Comparison of ENCODE assay signal across 19 cellular contexts in genomic region chr6:45450801-45451200, GRCh38.
DNase-seq lines count a peak whose midpoint lies in the region; ATAC-seq, FAIRE-seq and TF ChIP-seq lines count a peak whose summit lies in the region.
"Had no signal": no experiment of that assay in that cellular context is flagged by ENCODE, and none has a peak within 500 bp of the region (broad histone marks: within the 10 kb centered on the region; RNA-seq: fewer than 3 reads in every experiment).

No MANE protein-coding gene starts in this region.

- WGBS in K562 (ENCODE audit: insufficient coverage, low coverage, missing lambda C conversion rate), result 2% methylated on average over 2 of the region's 2 CpGs

- no peak for FAIRE-seq in K562 (lab: Jason Lieb, UNC)
- FAIRE-seq: A204.1, H1 had no signal

- TF ChIP-seq RAD21 in K562 (CRISPR knock-in tag; conservative IDR thresholded peaks at IDR 0.05 in 1 of 2, IDR thresholded peaks at IDR 0.05 in 1 of 2), result no peak

- no peaks in the 10 kb centered on the region for H3K79me2 ChIP-seq in K562 (ENCODE audit: control insufficient read depth, insufficient read depth, low read length)

- no TSS peak for BruUV-seq in K562 (replicated peaks; lab: Mats Ljungman, UMichigan)

- no peak for DNase-seq in activated CD8-positive, alpha-beta memory T cell treated with anti-CD3 and anti-CD28 coated beads, Interleukin-2, amount 10 ng/mL, durations not matched to agents 7 days and 5 days
- no peak for DNase-seq in activated CD8-positive, alpha-beta memory T cell treated with anti-CD3 and anti-CD28 coated beads for 24 hours
- peak; percentile 24 for DNase-seq in RPMI7951 (ENCODE audit: low read depth)
- DNase-seq in K562 (ENCODE audit: extremely low read depth in 1 of 4, low spot score in 3 of 4), result no peak
- no peak for DNase-seq in NCI-H526 (lab: John Stamatoyannopoulos, UW)
- DNase-seq in CD14-positive monocyte (ENCODE audit: low spot score), result no peak
- DNase-seq in GM19238 (ENCODE audit: insufficient read length, low spot score), result no peak
- DNase-seq in activated naive CD4-positive, alpha-beta T cell treated with anti-CD3 and anti-CD28 coated beads for 36 hours, result no peak
- DNase-seq: Caco-2, DMS153, EL, Kasumi-1, NCI-H1105, NCI-H1694, NCI-H69, PC-3 had no signal

- peak overlapping the region; percentile 11 for H3K27ac Mint-ChIP-seq in activated CD8-positive, alpha-beta memory T cell treated with anti-CD3 and anti-CD28 coated beads, Interleukin-2, amount 10 ng/mL, durations not matched to agents 7 days and 5 days
- H3K27ac Mint-ChIP-seq in CD14-positive monocyte, result no peak overlapping the region
- no peak overlapping the region for H3K27ac Mint-ChIP-seq in activated naive CD4-positive, alpha-beta T cell treated with anti-CD3 and anti-CD28 coated beads for 36 hours

- no peak overlapping the region for H3K9ac ChIP-seq in K562 (ENCODE audit: insufficient read depth in 1 of 2, low read depth in 2 of 2, low read length in 2 of 2)
- H3K9ac ChIP-seq: BLaER1 had no signal

- no peak overlapping the region for H2AFZ ChIP-seq in K562 (ENCODE audit: low read depth, low read length)

- CTCF ChIA-PET in activated CD8-positive, alpha-beta memory T cell treated with anti-CD3 and anti-CD28 coated beads, Interleukin-2, amount 10 ng/mL, durations not matched to agents 7 days and 5 days (lab: Charles Lee), result no interaction called here
- CTCF ChIA-PET in K562 (lab: Yijun Ruan, JAX; ENCODE audit: low intra/inter-chr PET ratio), result no interaction called here
- CTCF ChIA-PET in activated naive CD4-positive, alpha-beta T cell treated with anti-CD3 and anti-CD28 coated beads for 36 hours (lab: Charles Lee), result interaction anchor here (0.6 kb wide), 1 partner anchor 718 kb away, joined by 3 read pairs; no protein-coding TSS in a partner anchor

- no peaks in the 10 kb centered on the region for H3K9me1 ChIP-seq in K562 (ENCODE audit: control insufficient read depth, insufficient read depth, low read length)

- ATAC-seq in activated CD8-positive, alpha-beta memory T cell treated with anti-CD3 and anti-CD28 coated beads, Interleukin-2, amount 10 ng/mL, durations not matched to agents 7 days and 5 days, result no peak
- no peak for ATAC-seq in K562
- ATAC-seq: PC-3 had no signal

- no peak overlapping the region for H3K4me3 Mint-ChIP-seq in activated CD8-positive, alpha-beta memory T cell treated with anti-CD3 and anti-CD28 coated beads, Interleukin-2, amount 10 ng/mL, durations not matched to agents 7 days and 5 days
- no peak overlapping the region for H3K4me3 Mint-ChIP-seq in CD14-positive monocyte
- H3K4me3 Mint-ChIP-seq in activated naive CD4-positive, alpha-beta T cell treated with anti-CD3 and anti-CD28 coated beads for 36 hours, result no peak overlapping the region

- intact Hi-C loops in K562 (cut with micrococcal nuclease), result no loop called here
- intact Hi-C loops in CD14-positive monocyte (cut with micrococcal nuclease), result no loop called here
- intact Hi-C loops in activated naive CD4-positive, alpha-beta T cell treated with anti-CD3 and anti-CD28 coated beads for 36 hours (cut with micrococcal nuclease), result no loop called here

- TF ChIP-seq EP300 in K562 (IDR thresholded peaks at IDR 0.05; ENCODE audit: low read length), result no peak; the same call in 1 of the 2 replicates

- TF ChIP-seq CTCF in K562 (IDR thresholded peaks at IDR 0.05 in 2 of 3, conservative IDR thresholded peaks at IDR 0.05 in 1 of 3; ENCODE audit: insufficient read depth in 2 of 3, low read depth in 1 of 3, low read length in 3 of 3) (no peak), CD14-positive monocyte (IDR thresholded peaks at IDR 0.05) (no peak)

- no peaks in the 10 kb centered on the region for H3K9me3 ChIP-seq in K562 (replicated peaks; ENCODE audit: control insufficient read depth, insufficient read depth, low read depth, low read length)
- H3K9me3 ChIP-seq: BLaER1, Caco-2 had no signal

- no peaks in the 10 kb centered on the region for H3K9me3 Mint-ChIP-seq in activated CD8-positive, alpha-beta memory T cell treated with anti-CD3 and anti-CD28 coated beads, Interleukin-2, amount 10 ng/mL, durations not matched to agents 7 days and 5 days (ENCODE audit: low read depth)
- no peaks in the 10 kb centered on the region for H3K9me3 Mint-ChIP-seq in CD14-positive monocyte
- H3K9me3 Mint-ChIP-seq in activated naive CD4-positive, alpha-beta T cell treated with anti-CD3 and anti-CD28 coated beads for 36 hours, result no peaks in the 10 kb centered on the region

- H3K4me2 ChIP-seq in K562 (ENCODE audit: insufficient read depth, low read length), result no peak overlapping the region
- H3K4me2 ChIP-seq: BLaER1 had no signal

- H3K4me3 ChIP-seq in K562, result no peak overlapping the region
- H3K4me3 ChIP-seq: BLaER1 had no signal

- peaks cover 16% of the 10 kb centered on the region for H3K36me3 Mint-ChIP-seq in activated CD8-positive, alpha-beta memory T cell treated with anti-CD3 and anti-CD28 coated beads, Interleukin-2, amount 10 ng/mL, durations not matched to agents 7 days and 5 days
- H3K36me3 Mint-ChIP-seq in CD14-positive monocyte, result peaks cover 17 to 38% of the 10 kb centered on the region in 2 donors
- H3K36me3 Mint-ChIP-seq in activated naive CD4-positive, alpha-beta T cell treated with anti-CD3 and anti-CD28 coated beads for 36 hours (ENCODE audit: low read depth), result peaks cover 6% of the 10 kb centered on the region

- H4K20me1 ChIP-seq in K562 (replicated peaks; ENCODE audit: control insufficient read depth, insufficient read depth, low read length), result no peaks in the 10 kb centered on the region
- H4K20me1 ChIP-seq: BLaER1 had no signal

- no peak overlapping the region for H3K27ac ChIP-seq in K562 (ENCODE audit: extremely low read depth, low read depth, low read length)
- H3K27ac ChIP-seq: BLaER1 had no signal

- H3K27me3 Mint-ChIP-seq in activated CD8-positive, alpha-beta memory T cell treated with anti-CD3 and anti-CD28 coated beads, Interleukin-2, amount 10 ng/mL, durations not matched to agents 7 days and 5 days, result no peaks in the 10 kb centered on the region
- H3K27me3 Mint-ChIP-seq in CD14-positive monocyte (ENCODE audit: low read depth in 3 of 3), result no peaks in the 10 kb centered on the region
- H3K27me3 Mint-ChIP-seq in activated naive CD4-positive, alpha-beta T cell treated with anti-CD3 and anti-CD28 coated beads for 36 hours (ENCODE audit: low read depth), result no peaks in the 10 kb centered on the region

- H3K36me3 ChIP-seq in K562 (ENCODE audit: control insufficient read depth, insufficient read depth, low read length), result no peaks in the 10 kb centered on the region
- H3K36me3 ChIP-seq: BLaER1 had no signal

- in situ Hi-C loops in K562 (cut with MboI), result no loop called here

- peaks cover 5 to 75% of the 10 kb centered on the region in 2 experiments for H3K4me1 ChIP-seq in K562 (replicated peaks in 1 of 2; ENCODE audit: control insufficient read depth in 2 of 2, insufficient read depth in 2 of 2, low read length in 2 of 2)

- POLR2A ChIA-PET in K562 (lab: Yijun Ruan, JAX), result interaction anchor here (0.5 to 1.7 kb wide), 4 partner anchors 10 to 38 kb away, joined by 3 to 9 read pairs (median 4); no protein-coding TSS in a partner anchor

- TF ChIP-seq POLR2A in K562 (conservative IDR thresholded peaks at IDR 0.05), result no peak

- H3K4me1 Mint-ChIP-seq in activated CD8-positive, alpha-beta memory T cell treated with anti-CD3 and anti-CD28 coated beads, Interleukin-2, amount 10 ng/mL, durations not matched to agents 7 days and 5 days, result peaks cover 64% of the 10 kb centered on the region
- peaks cover 50% of the 10 kb centered on the region for H3K4me1 Mint-ChIP-seq in CD14-positive monocyte
- peaks cover 46% of the 10 kb centered on the region for H3K4me1 Mint-ChIP-seq in activated naive CD4-positive, alpha-beta T cell treated with anti-CD3 and anti-CD28 coated beads for 36 hours (ENCODE audit: low read depth)

- no peaks in the 10 kb centered on the region for H3K27me3 ChIP-seq in K562 (ENCODE audit: control insufficient read depth in 2 of 2, insufficient read depth in 2 of 2, low read length in 2 of 2)
- H3K27me3 ChIP-seq: BLaER1 had no signal

TF ChIP-seq in K562, 482 proteins besides CTCF, POLR2A, EP300 and RAD21 (continues in another document):
- TF ChIP-seq NELFE (IDR thresholded peaks at IDR 0.05; ENCODE audit: insufficient read depth, insufficient read length) (no peak), CEBPG (CRISPR knock-in tag; IDR thresholded peaks at IDR 0.05) (no peak), CEBPG (tag; conservative IDR thresholded peaks at IDR 0.05 in 1 of 2, IDR thresholded peaks at IDR 0.05 in 1 of 2) (no peak), ZNF274 (IDR thresholded peaks at IDR 0.05; ENCODE audit: borderline replicate concordance, low read depth, low read length) (no peak), ZNF165 (CRISPR knock-in tag; IDR thresholded peaks at IDR 0.05; ENCODE audit: borderline replicate concordance) (no peak), RBM25 (IDR thresholded peaks at IDR 0.05; ENCODE audit: low read depth, low read length, severe bottlenecking) (no peak), CXXC5 (CRISPR knock-in tag; IDR thresholded peaks at IDR 0.05) (no peak), ESRRA (IDR thresholded peaks at IDR 0.05; ENCODE audit: borderline replicate concordance, low read depth) (no peak), GTF2F1 (IDR thresholded peaks at IDR 0.05; ENCODE audit: low read depth, low read length) (no peak), SRSF1 (IDR thresholded peaks at IDR 0.05; ENCODE audit: low read depth, low read length) (no peak)
- TF ChIP-seq, protein P1, sequence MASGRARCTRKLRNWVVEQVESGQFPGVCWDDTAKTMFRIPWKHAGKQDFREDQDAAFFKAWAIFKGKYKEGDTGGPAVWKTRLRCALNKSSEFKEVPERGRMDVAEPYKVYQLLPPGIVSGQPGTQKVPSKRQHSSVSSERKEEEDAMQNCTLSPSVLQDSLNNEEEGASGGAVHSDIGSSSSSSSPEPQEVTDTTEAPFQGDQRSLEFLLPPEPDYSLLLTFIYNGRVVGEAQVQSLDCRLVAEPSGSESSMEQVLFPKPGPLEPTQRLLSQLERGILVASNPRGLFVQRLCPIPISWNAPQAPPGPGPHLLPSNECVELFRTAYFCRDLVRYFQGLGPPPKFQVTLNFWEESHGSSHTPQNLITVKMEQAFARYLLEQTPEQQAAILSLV (tag; IDR thresholded peaks at IDR 0.05), result no peak
- TF ChIP-seq, protein P2, sequence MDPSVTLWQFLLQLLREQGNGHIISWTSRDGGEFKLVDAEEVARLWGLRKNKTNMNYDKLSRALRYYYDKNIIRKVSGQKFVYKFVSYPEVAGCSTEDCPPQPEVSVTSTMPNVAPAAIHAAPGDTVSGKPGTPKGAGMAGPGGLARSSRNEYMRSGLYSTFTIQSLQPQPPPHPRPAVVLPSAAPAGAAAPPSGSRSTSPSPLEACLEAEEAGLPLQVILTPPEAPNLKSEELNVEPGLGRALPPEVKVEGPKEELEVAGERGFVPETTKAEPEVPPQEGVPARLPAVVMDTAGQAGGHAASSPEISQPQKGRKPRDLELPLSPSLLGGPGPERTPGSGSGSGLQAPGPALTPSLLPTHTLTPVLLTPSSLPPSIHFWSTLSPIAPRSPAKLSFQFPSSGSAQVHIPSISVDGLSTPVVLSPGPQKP (CRISPR knock-in tag; IDR thresholded peaks at IDR 0.05), result no peak
